Comparison of ENCODE assay signal across 8 cellular contexts in genomic region chr5:7856855-7857254, GRCh38. TPM values are rescaled to one million over a fixed set of nuclear protein-coding genes. Genes with fewer than 3 reads are reported as not detected.
DNase-seq lines count a peak whose midpoint lies in the region; ATAC-seq and TF ChIP-seq lines count a peak whose summit lies in the region.

No MANE protein-coding gene starts in this region.

- H3K4me1 Mint-ChIP-seq in nephron progenitor cell = peaks cover 20% of the 10 kb centered on the region

- intact Hi-C loops in Right ventricle myocardium inferior (cut with DNase I) = no loop called here
- intact Hi-C loops in cardiac septum (cut with DNase I) = loop anchor here (5.0 kb wide), 1 partner anchor 1090 kb away; no protein-coding TSS in a partner anchor

- no peaks in the 10 kb centered on the region for H3K27me3 Mint-ChIP-seq in nephron progenitor cell (ENCODE audit: low read depth, poor library complexity)

- TF ChIP-seq CTCF in epithelial cell of proximal tubule (conservative IDR thresholded peaks at IDR 0.05; ENCODE audit: low read depth, low read length) (peak; percentile 96), nephron progenitor cell (IDR thresholded peaks at IDR 0.05) (peak; percentile 85)

- no peak overlapping the region for H3K4me3 Mint-ChIP-seq in nephron progenitor cell

- H3K4me3 ChIP-seq in SJCRH30 (no peak overlapping the region), epithelial cell of proximal tubule (ENCODE audit: low read depth, low read length) (no peak overlapping the region)

- H3K9me3 ChIP-seq in SJCRH30 (replicated peaks) = no peaks in the 10 kb centered on the region

- peak; percentile 50 for ATAC-seq in Right ventricle myocardium inferior
- no peak for ATAC-seq in GM21367 (IDR thresholded peaks at IDR 0.05; ENCODE audit: unreplicated experiment)

- H3K27ac Mint-ChIP-seq in nephron progenitor cell = no peak overlapping the region

- DNase-seq in Right ventricle myocardium inferior (ENCODE audit: missing footprints) (no peak), cardiac septum (ENCODE audit: low spot score) (no peak), M059J (ENCODE audit: low read depth) (peak; percentile 36), SJCRH30 (peak; percentile 51 to 77), epithelial cell of proximal tubule (ENCODE audit: low read depth) (no peak), nephron progenitor cell (peak; percentile 48)
- no peak for DNase-seq in stimulated activated CD8-positive, alpha-beta memory T cell treated with anti-CD3 and anti-CD28 coated beads, Interleukin-4, amount 100 ng/mL, for 48 hours

- peaks cover 21% of the 10 kb centered on the region for H3K9me3 Mint-ChIP-seq in nephron progenitor cell

- no peaks in the 10 kb centered on the region for H3K27me3 ChIP-seq in SJCRH30

- no peak overlapping the region for H3K27ac ChIP-seq in SJCRH30

- peaks cover 39% of the 10 kb centered on the region for H3K36me3 Mint-ChIP-seq in nephron progenitor cell (ENCODE audit: low read depth)

- H3K36me3 ChIP-seq in SJCRH30 = peaks cover 10% of the 10 kb centered on the region; the same call in 1 of the 2 replicates

- no peaks in the 10 kb centered on the region for H3K4me1 ChIP-seq in SJCRH30

RNA-seq across cellular contexts. Expression of gene CFAP90, which starts 5.9 kb away (rescaled TPM):
- total RNA-seq in Right ventricle myocardium inferior (not detected), cardiac septum (not detected), epithelial cell of proximal tubule (1.2 TPM in 1 of 2 replicates, not detected in the other)
- 0.44 TPM in 1 of 2 replicates, not detected in the other for total RNA-seq in M059J (2014; rRNA removed; shearing (Covaris generic))
- 0.20 TPM in 1 of 2 replicates, not detected in the other for total RNA-seq in SJCRH30 (2014; rRNA removed; shearing (Covaris generic))

RNA-seq across cellular contexts. Expression of gene FASTKD3, which starts 12.0 kb away (rescaled TPM):
- 7.9 TPM for total RNA-seq in Right ventricle myocardium inferior
- 4.7 TPM for total RNA-seq in cardiac septum
- 30.7 and 32.6 TPM in 2 replicates for total RNA-seq in M059J (2014; rRNA removed; shearing (Covaris generic))
- 16.9 TPM in 2 replicates for total RNA-seq in SJCRH30 (2014; rRNA removed; shearing (Covaris generic))
- total RNA-seq in epithelial cell of proximal tubule = 8.4 and 17.9 TPM in 2 replicates

RNA-seq across cellular contexts. Expression of gene MTRR, which starts 12.1 kb away (rescaled TPM):
- 32.2 TPM for total RNA-seq in Right ventricle myocardium inferior
- 37.2 TPM for total RNA-seq in cardiac septum
- 45.1 and 55.0 TPM in 2 replicates for total RNA-seq in M059J (2014; rRNA removed; shearing (Covaris generic))
- total RNA-seq in SJCRH30 (2014; rRNA removed; shearing (Covaris generic)) = 29.4 and 31.7 TPM in 2 replicates
- total RNA-seq in epithelial cell of proximal tubule = 20.0 and 39.9 TPM in 2 replicates

Comparison
In these comparisons a context has a peak if more than half of its experiments do, and no peak if none do; other contexts are left out.
1. DNase-seq: peak in M059J (single experiment), SJCRH30 (2 of 2) and nephron progenitor cell (single experiment); none in Right ventricle myocardium inferior (single experiment), cardiac septum (single experiment), epithelial cell of proximal tubule (single experiment) and stimulated activated CD8-positive, alpha-beta memory T cell treated with anti-CD3 and anti-CD28 coated beads, Interleukin-4, amount 100 ng/mL, for 48 hours (single experiment).